9 cellular contexts compared by ENCODE assay signal in genomic region chr10:69321037-69321715, GRCh38. TPM values are rescaled to one million over a fixed set of nuclear protein-coding genes. Genes with fewer than 3 reads are reported as not detected.
DNase-seq lines count a peak whose midpoint lies in the region; ATAC-seq and TF ChIP-seq lines count a peak whose summit lies in the region.
"Had no signal": no experiment of that assay in that cellular context is flagged by ENCODE, and none has a peak within 500 bp of the region (broad histone marks: within the 10 kb centered on the region; RNA-seq: fewer than 3 reads in every experiment).

No MANE protein-coding gene starts in this region.

- H3K27me3 ChIP-seq in esophagus muscularis mucosa: peaks cover 0 to 3% (median 0%) of the 10 kb centered on the region in 4 donors
- H3K27me3 ChIP-seq in gastrocnemius medialis: no peaks in the 10 kb centered on the region

- no peaks in the 10 kb centered on the region for H3K36me3 ChIP-seq in HEK293 (ENCODE audit: control insufficient read depth in 2 of 2, insufficient read depth in 1 of 2, low read length in 2 of 2)
- no peaks in the 10 kb centered on the region for H3K36me3 ChIP-seq in esophagus muscularis mucosa
- H3K36me3 ChIP-seq in gastrocnemius medialis: no peaks in the 10 kb centered on the region

- no peak for TF ChIP-seq EP300 in esophagus muscularis mucosa (IDR thresholded peaks at IDR 0.05)

- H3K4me1 ChIP-seq in HEK293 (ENCODE audit: control insufficient read depth, insufficient read depth, low read length) (0 out of 2 replicates have a peak, but pooled peaks cover 3% of the 10 kb centered on the region), esophagus muscularis mucosa (peaks cover 60 to 80% (median 76%) of the 10 kb centered on the region in 4 donors), gastrocnemius medialis (peaks cover 57 to 65% of the 10 kb centered on the region in 2 donors)

- DNase-seq in esophagus muscularis mucosa (ENCODE audit: extremely low spot score): no peak
- DNase-seq in gastrocnemius medialis: no peak
- DNase-seq in medulla oblongata (ENCODE audit: extremely low spot score): no peak
- no peak for DNase-seq in NCI-H2196 (lab: John Stamatoyannopoulos, UW; ENCODE audit: unreplicated experiment)
- DNase-seq: activated CD4-positive, CD25-positive, alpha-beta regulatory T cell; NCI-H82 had no signal

- intact Hi-C loops in esophagus muscularis mucosa (cut with DNase I): no loop called here
- intact Hi-C loops in gastrocnemius medialis (cut with DNase I; ENCODE audit: low total_unique reads): no loop called here

- POLR2A ChIA-PET in HEK293 (lab: Yijun Ruan, JAX): no interaction called here

- CTCF ChIA-PET in HEK293 (lab: Yijun Ruan, JAX): interaction anchor here (0.7 kb wide), 1 partner anchor 165 kb away, joined by 3 read pairs; no protein-coding TSS in a partner anchor

- H3K27ac ChIP-seq in HEK293 (ENCODE audit: extremely low read depth, low read depth, low read length) (no peak overlapping the region), VCaP (peak overlapping the region; percentile 97), esophagus muscularis mucosa (replicated peaks in 1 of 4) (peak overlapping the region in 3 of 4 donors; percentile 95 to 98 (median 96)), gastrocnemius medialis (peak overlapping the region; percentile 92 to 98 (median 96))

- ATAC-seq in gastrocnemius medialis: no peak
- no peak for ATAC-seq in HG03432 (IDR thresholded peaks at IDR 0.05; ENCODE audit: unreplicated experiment)

- TF ChIP-seq POLR2A in esophagus muscularis mucosa (IDR thresholded peaks at IDR 0.05; ENCODE audit: low read depth): no peak
- no peak for TF ChIP-seq POLR2A in gastrocnemius medialis (IDR thresholded peaks at IDR 0.05)

- 60% methylated on average over 10 of the region's 10 CpGs for WGBS in esophagus muscularis mucosa

- H3K9me3 ChIP-seq in HEK293 (ENCODE audit: control insufficient read depth, insufficient read depth, low read depth, low read length) (no peaks in the 10 kb centered on the region), esophagus muscularis mucosa (no peaks in the 10 kb centered on the region), gastrocnemius medialis (no peaks in the 10 kb centered on the region)

- in situ Hi-C loops in gastrocnemius medialis (cut with MboI; ENCODE audit: low sequenced_read_pairs in 4 of 4): loop anchor here in 1 of 4 donors (10.0 kb wide), 1 partner anchor 64 kb away; no protein-coding TSS in a partner anchor

- TF ChIP-seq CTCF in HEK293 (tag by site-specific recombination; IDR thresholded peaks at IDR 0.05): no peak
- no peak for TF ChIP-seq CTCF in VCaP (conservative IDR thresholded peaks at IDR 0.05)
- TF ChIP-seq CTCF in esophagus muscularis mucosa (IDR thresholded peaks at IDR 0.05): no peak
- no peak for TF ChIP-seq CTCF in gastrocnemius medialis (IDR thresholded peaks at IDR 0.05 in 4 of 5, conservative IDR thresholded peaks at IDR 0.05 in 1 of 5)

- H3K4me3 ChIP-seq in HEK293 (ENCODE audit: low read depth, low read length): no peak overlapping the region
- H3K4me3 ChIP-seq in esophagus muscularis mucosa: no peak overlapping the region
- no peak overlapping the region for H3K4me3 ChIP-seq in gastrocnemius medialis

TF ChIP-seq in HEK293, 187 proteins besides CTCF, POLR2A, EP300 and RAD21:
- TF ChIP-seq ZNF837 (tag by site-specific recombination; IDR thresholded peaks at IDR 0.05) (no peak), ZFHX2 (tag by site-specific recombination; conservative IDR thresholded peaks at IDR 0.05) (peak; percentile 24), ZIC2 (tag by site-specific recombination; IDR thresholded peaks at IDR 0.05) (peak; percentile 39), EGR2 (tag by site-specific recombination; IDR thresholded peaks at IDR 0.05; ENCODE audit: low read depth) (peak; percentile 19; the same call in 1 of the 2 replicates), GFI1B (tag by site-specific recombination; IDR thresholded peaks at IDR 0.05) (no peak), GLIS1 (tag by site-specific recombination; IDR thresholded peaks at IDR 0.05) (peak; percentile 62), GLIS2 (tag by site-specific recombination; IDR thresholded peaks at IDR 0.05) (peak; percentile 30; the same call in 1 of the 2 replicates)
- TF ChIP-seq, protein P1, sequence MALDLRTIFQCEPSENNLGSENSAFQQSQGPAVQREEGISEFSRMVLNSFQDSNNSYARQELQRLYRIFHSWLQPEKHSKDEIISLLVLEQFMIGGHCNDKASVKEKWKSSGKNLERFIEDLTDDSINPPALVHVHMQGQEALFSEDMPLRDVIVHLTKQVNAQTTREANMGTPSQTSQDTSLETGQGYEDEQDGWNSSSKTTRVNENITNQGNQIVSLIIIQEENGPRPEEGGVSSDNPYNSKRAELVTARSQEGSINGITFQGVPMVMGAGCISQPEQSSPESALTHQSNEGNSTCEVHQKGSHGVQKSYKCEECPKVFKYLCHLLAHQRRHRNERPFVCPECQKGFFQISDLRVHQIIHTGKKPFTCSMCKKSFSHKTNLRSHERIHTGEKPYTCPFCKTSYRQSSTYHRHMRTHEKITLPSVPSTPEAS (tag by site-specific recombination; IDR thresholded peaks at IDR 0.05): no peak
- TF ChIP-seq, protein P2, sequence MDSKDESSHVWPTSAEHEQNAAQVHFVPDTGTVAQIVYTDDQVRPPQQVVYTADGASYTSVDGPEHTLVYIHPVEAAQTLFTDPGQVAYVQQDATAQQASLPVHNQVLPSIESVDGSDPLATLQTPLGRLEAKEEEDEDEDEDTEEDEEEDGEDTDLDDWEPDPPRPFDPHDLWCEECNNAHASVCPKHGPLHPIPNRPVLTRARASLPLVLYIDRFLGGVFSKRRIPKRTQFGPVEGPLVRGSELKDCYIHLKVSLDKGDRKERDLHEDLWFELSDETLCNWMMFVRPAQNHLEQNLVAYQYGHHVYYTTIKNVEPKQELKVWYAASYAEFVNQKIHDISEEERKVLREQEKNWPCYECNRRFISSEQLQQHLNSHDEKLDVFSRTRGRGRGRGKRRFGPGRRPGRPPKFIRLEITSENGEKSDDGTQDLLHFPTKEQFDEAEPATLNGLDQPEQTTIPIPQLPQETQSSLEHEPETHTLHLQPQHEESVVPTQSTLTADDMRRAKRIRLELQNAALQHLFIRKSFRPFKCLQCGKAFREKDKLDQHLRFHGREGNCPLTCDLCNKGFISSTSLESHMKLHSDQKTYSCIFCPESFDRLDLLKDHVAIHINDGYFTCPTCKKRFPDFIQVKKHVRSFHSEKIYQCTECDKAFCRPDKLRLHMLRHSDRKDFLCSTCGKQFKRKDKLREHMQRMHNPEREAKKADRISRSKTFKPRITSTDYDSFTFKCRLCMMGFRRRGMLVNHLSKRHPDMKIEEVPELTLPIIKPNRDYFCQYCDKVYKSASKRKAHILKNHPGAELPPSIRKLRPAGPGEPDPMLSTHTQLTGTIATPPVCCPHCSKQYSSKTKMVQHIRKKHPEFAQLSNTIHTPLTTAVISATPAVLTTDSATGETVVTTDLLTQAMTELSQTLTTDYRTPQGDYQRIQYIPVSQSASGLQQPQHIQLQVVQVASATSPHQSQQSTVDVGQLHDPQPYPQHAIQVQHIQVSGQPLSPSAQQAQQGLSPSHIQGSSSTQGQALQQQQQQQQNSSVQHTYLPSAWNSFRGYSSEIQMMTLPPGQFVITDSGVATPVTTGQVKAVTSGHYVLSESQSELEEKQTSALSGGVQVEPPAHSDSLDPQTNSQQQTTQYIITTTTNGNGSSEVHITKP (tag by site-specific recombination; IDR thresholded peaks at IDR 0.05): peak; percentile 42; the same call in 1 of the 2 replicates
- TF ChIP-seq, protein P3, sequence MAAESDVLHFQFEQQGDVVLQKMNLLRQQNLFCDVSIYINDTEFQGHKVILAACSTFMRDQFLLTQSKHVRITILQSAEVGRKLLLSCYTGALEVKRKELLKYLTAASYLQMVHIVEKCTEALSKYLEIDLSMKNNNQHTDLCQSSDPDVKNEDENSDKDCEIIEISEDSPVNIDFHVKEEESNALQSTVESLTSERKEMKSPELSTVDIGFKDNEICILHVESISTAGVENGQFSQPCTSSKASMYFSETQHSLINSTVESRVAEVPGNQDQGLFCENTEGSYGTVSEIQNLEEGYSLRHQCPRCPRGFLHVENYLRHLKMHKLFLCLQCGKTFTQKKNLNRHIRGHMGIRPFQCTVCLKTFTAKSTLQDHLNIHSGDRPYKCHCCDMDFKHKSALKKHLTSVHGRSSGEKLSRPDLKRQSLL (tag by site-specific recombination; IDR thresholded peaks at IDR 0.05): no peak

RNA-seq across cellular contexts. Expression of gene HK1, which starts 42.9 kb away (rescaled TPM):
- total RNA-seq in esophagus muscularis mucosa (100 to 1,000 TPM; 114 to 188 (median 151) TPM), gastrocnemius medialis (100 to 1,000 TPM; 168 to 331 (median 246) TPM)
